1 cellular context compared by ENCODE assay signal in the genomic region with DNA sequence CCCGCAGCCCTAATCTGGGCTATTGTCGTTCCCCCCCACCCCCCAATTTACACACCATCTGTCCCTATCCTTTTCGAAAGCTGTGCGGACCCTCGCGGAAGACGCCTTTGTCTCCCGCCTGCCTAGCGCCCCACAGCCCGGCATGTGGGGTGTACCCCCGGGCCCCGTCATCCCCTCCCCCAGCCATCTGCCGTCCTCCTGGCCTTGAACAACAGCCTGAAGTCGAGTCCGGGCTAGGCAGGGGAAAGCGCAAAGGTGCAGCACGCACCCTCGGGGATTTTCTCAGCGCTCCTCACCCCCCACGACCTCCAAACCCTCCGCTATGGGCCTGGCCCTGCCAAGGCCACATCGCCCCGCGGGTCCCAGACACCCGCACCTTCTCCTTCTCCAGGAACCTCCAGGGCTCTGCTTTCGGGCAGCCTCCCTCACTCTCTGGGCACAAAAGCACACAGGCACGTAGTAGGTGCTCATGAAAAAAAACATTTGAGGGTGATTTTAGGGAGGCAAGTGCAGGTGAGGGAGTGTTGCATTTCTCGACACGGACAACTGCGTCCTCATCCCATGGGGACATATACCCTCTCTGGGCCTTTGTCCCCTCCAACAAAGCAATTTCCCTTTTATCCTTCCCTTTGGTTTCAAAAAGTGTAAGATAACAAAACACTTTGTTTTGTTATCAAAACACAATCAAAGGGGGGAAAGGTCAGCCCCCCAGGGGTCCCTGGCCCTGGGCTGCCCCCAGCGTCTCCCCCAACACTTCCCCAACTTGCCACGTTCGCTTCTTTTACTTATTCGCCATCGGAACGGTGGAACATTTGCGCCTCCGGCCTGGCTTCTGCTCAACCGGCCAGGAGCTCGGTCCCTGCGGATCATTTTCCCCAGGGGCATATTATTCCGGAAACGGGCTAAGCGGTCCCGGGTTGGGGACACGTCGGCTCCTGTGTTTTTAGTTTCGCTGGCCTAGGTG.
TF ChIP-seq lines count a peak whose summit lies in the region.

No MANE protein-coding gene starts in this region.

TF ChIP-seq in IMR-90, 13 proteins besides CTCF, POLR2A, EP300 and RAD21:
- TF ChIP-seq MXI1 (IDR thresholded peaks at IDR 0.05; ENCODE audit: borderline replicate concordance, low read depth, low read length) (no peak), MAZ (IDR thresholded peaks at IDR 0.05; ENCODE audit: borderline replicate concordance, low read depth, low read length) (no peak), FOS (IDR thresholded peaks at IDR 0.05; ENCODE audit: low read depth, low read length) (no peak), SMC3 (IDR thresholded peaks at IDR 0.05; ENCODE audit: low read depth, low read length) (no peak), CEBPB (IDR thresholded peaks at IDR 0.05; ENCODE audit: low read depth, low read length) (no peak), RCOR1 (IDR thresholded peaks at IDR 0.05; ENCODE audit: insufficient replicate concordance, low read length) (no peak), CHD1 (IDR thresholded peaks at IDR 0.05; ENCODE audit: low read depth, low read length) (no peak)
- TF ChIP-seq, protein P1, sequence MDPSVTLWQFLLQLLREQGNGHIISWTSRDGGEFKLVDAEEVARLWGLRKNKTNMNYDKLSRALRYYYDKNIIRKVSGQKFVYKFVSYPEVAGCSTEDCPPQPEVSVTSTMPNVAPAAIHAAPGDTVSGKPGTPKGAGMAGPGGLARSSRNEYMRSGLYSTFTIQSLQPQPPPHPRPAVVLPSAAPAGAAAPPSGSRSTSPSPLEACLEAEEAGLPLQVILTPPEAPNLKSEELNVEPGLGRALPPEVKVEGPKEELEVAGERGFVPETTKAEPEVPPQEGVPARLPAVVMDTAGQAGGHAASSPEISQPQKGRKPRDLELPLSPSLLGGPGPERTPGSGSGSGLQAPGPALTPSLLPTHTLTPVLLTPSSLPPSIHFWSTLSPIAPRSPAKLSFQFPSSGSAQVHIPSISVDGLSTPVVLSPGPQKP (IDR thresholded peaks at IDR 0.05; ENCODE audit: borderline replicate concordance, low read depth, low read length): no peak
- TF ChIP-seq, protein P2, sequence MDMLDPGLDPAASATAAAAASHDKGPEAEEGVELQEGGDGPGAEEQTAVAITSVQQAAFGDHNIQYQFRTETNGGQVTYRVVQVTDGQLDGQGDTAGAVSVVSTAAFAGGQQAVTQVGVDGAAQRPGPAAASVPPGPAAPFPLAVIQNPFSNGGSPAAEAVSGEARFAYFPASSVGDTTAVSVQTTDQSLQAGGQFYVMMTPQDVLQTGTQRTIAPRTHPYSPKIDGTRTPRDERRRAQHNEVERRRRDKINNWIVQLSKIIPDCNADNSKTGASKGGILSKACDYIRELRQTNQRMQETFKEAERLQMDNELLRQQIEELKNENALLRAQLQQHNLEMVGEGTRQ (IDR thresholded peaks at IDR 0.05; ENCODE audit: low read depth, low read length): no peak
